8 cellular contexts compared by ENCODE assay signal in the genomic region with DNA sequence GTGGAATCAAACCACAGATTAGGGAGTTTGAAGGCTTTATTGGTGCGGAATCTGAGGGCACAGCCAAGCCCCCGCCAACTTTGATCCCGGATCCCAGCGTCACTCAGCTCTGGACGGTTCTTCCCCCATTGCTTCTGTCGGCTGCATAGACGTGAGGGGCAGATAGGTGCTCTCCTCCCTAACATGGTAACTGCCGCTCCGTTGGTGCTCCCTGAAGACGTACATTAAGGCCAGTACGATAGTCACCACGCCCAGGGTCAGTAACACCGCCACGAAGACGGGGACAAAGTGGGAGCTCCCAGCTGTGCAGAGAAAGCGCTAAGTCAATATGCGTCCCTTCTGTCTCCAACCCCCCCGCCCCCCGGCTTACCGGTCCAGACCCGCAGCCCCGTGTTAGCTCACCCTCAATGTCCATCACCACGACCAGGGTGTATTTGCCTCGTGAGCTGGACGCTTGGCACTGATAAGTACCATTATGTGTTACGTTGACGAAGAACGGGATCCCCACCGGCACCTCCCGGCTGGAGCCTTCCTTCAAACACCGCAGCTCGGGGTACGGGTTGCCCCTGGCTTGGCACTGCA. TPM values are rescaled to one million over a fixed set of nuclear protein-coding genes. Genes with fewer than 3 reads are reported as not detected.
DNase-seq lines count a peak whose midpoint lies in the region; ATAC-seq, FAIRE-seq and TF ChIP-seq lines count a peak whose summit lies in the region.

No MANE protein-coding gene starts in this region.

- no peak overlapping the region for H2BK120ac ChIP-seq in H9 (ENCODE audit: low read depth, low read length, poor library complexity, severe bottlenecking)

- FAIRE-seq in kidney (lab: Jason Lieb, UNC) = no peak

- H2BK20ac ChIP-seq in H9 (ENCODE audit: low read depth, low read length, poor library complexity, severe bottlenecking) = no peak overlapping the region

- H2AK5ac ChIP-seq in H9 (ENCODE audit: insufficient read length, low read length) = no peak overlapping the region

- no peak overlapping the region for H3T11ph ChIP-seq in H9 (ENCODE audit: low read length)

- peaks cover 24% of the 10 kb centered on the region for H3K23me2 ChIP-seq in H9 (ENCODE audit: insufficient read length, low read depth, low read length, poor library complexity, severe bottlenecking)

- no peak overlapping the region for H4K5ac ChIP-seq in H9 (ENCODE audit: insufficient read length, low read depth, low read length)

- peaks cover 8% of the 10 kb centered on the region; the same call in 1 of the 2 replicates for H3K79me2 ChIP-seq in H9 (ENCODE audit: insufficient read depth, low read length)

- H3K4me3 ChIP-seq in AG09309 (ENCODE audit: control insufficient read depth, low read depth, low read length) = peak overlapping the region; percentile 86
- peak overlapping the region; percentile 95 to 98 for H3K4me3 ChIP-seq in kidney (ENCODE audit: low read length in 2 of 2)
- H3K4me3 ChIP-seq in testis = peak overlapping the region; percentile 80 to 86

- no peak overlapping the region for H3K23ac ChIP-seq in H9 (ENCODE audit: insufficient read length, low read depth, low read length)

- no peak overlapping the region for H2BK12ac ChIP-seq in H9 (ENCODE audit: insufficient read length, low read depth, low read length)

- intact Hi-C loops in kidney (cut with DNase I) (no loop called here), testis (cut with DNase I; ENCODE audit: low total_unique reads) (no loop called here)

- no peak overlapping the region for H2BK15ac ChIP-seq in H9 (ENCODE audit: low read depth, low read length)

- no peak overlapping the region for H3K4ac ChIP-seq in H9 (ENCODE audit: low read depth, low read length)

- H3K27ac Mint-ChIP-seq in H9 = peak overlapping the region in 2 of 3 experiments; percentile 40 to 91; a peak in 4 of 7 replicates
- H3K27ac Mint-ChIP-seq in activated naive CD8-positive, alpha-beta T cell treated with anti-CD3 and anti-CD28 coated beads for 36 hours = peak overlapping the region; percentile 98

- no CpG with 5 or more reads among the region's 33 CpGs for WGBS in H9 (ENCODE audit: extremely low coverage, insufficient read length, low lambda C conversion rate)
- WGBS in testis, 2 donors = 5 to 16% methylated on average over 24 to 33 of the region's 33 CpGs

- H3K4me2 ChIP-seq in H9 (ENCODE audit: insufficient read depth, insufficient read length, low read length) = peak overlapping the region; percentile 91

- H3K4me3 Mint-ChIP-seq in H9 = peak overlapping the region; percentile 95 to 96
- H3K4me3 Mint-ChIP-seq in activated naive CD8-positive, alpha-beta T cell treated with anti-CD3 and anti-CD28 coated beads for 36 hours = peak overlapping the region; percentile 97

- H3K36me3 Mint-ChIP-seq in H9 (ENCODE audit: insufficient read depth in 1 of 3, low read depth in 3 of 3) = peaks cover 7 to 27% (median 16%) of the 10 kb centered on the region in 3 experiments; a peak in 6 of 7 replicates
- peaks cover 38% of the 10 kb centered on the region for H3K36me3 Mint-ChIP-seq in activated naive CD8-positive, alpha-beta T cell treated with anti-CD3 and anti-CD28 coated beads for 36 hours

- peaks cover 2% of the 10 kb centered on the region; the same call in 1 of the 2 replicates for H3K4me1 ChIP-seq in H9 (ENCODE audit: insufficient read depth, low read length)
- H3K4me1 ChIP-seq in kidney (ENCODE audit: control insufficient read depth in 1 of 2, insufficient read depth in 1 of 2, low read depth in 1 of 2, low read length in 2 of 2) = peaks cover 6 to 21% of the 10 kb centered on the region in 2 donors
- peaks cover 20% of the 10 kb centered on the region for H3K4me1 ChIP-seq in testis

- no peak for TF ChIP-seq POLR2A in testis (IDR thresholded peaks at IDR 0.05)

- no peak overlapping the region for H4K8ac ChIP-seq in H9 (replicated peaks; ENCODE audit: insufficient read length, low read depth, low read length)

- H2BK5ac ChIP-seq in H9 (ENCODE audit: insufficient read length, low read length) = no peak overlapping the region

- H3K79me1 ChIP-seq in H9 (ENCODE audit: insufficient read depth, low read depth, low read length, poor library complexity, severe bottlenecking) = peaks cover 4% of the 10 kb centered on the region

- no peak overlapping the region for H3K18ac ChIP-seq in H9 (ENCODE audit: insufficient read length, low read depth, low read length)

- DNase-seq in AG09309 (ENCODE audit: low read depth) (no peak), H9 (no peak), kidney (no peak), testis (peak; percentile 20), C1 segment of cervical spinal cord (lab: John Stamatoyannopoulos, UW) (no peak)
- DNase-seq in activated naive CD8-positive, alpha-beta T cell treated with anti-CD3 and anti-CD28 coated beads for 36 hours = no peak

- no peaks in the 10 kb centered on the region; the same call in 1 of the 2 replicates for H3K27me3 Mint-ChIP-seq in H9 (ENCODE audit: low read depth)
- H3K27me3 Mint-ChIP-seq in activated naive CD8-positive, alpha-beta T cell treated with anti-CD3 and anti-CD28 coated beads for 36 hours = no peaks in the 10 kb centered on the region

- H3K36me3 ChIP-seq in kidney (ENCODE audit: control insufficient read depth in 1 of 2, insufficient read depth in 2 of 2, low read length in 2 of 2) = peaks cover 4 to 6% of the 10 kb centered on the region in 2 donors
- no peaks in the 10 kb centered on the region for H3K36me3 ChIP-seq in testis (ENCODE audit: low read depth, missing control alignments)

- H3K9me3 Mint-ChIP-seq in H9 = no peaks in the 10 kb centered on the region; a peak in 2 of 5 replicates
- H3K9me3 Mint-ChIP-seq in activated naive CD8-positive, alpha-beta T cell treated with anti-CD3 and anti-CD28 coated beads for 36 hours = no peaks in the 10 kb centered on the region

- H4K20me1 ChIP-seq in H9 (ENCODE audit: control insufficient read depth, insufficient read depth, insufficient read length) = no peaks in the 10 kb centered on the region

- H3K56ac ChIP-seq in H9 (ENCODE audit: insufficient read length, low read depth, low read length) = no peak overlapping the region

- H3K9ac ChIP-seq in H9 (ENCODE audit: extremely low read depth, insufficient read length, low read length) = peak overlapping the region; percentile 45
- peak overlapping the region; percentile 63 to 80 for H3K9ac ChIP-seq in kidney (ENCODE audit: low read length in 2 of 2)

- H3K9me3 ChIP-seq in H9 (ENCODE audit: control insufficient read depth, low read depth, low read length) = no peaks in the 10 kb centered on the region
- no peaks in the 10 kb centered on the region for H3K9me3 ChIP-seq in kidney (ENCODE audit: control insufficient read depth in 1 of 2, low read length in 2 of 2)
- no peaks in the 10 kb centered on the region for H3K9me3 ChIP-seq in testis

- peaks cover 22% of the 10 kb centered on the region in 2 experiments for H3K4me1 Mint-ChIP-seq in H9
- H3K4me1 Mint-ChIP-seq in activated naive CD8-positive, alpha-beta T cell treated with anti-CD3 and anti-CD28 coated beads for 36 hours = peaks cover 21% of the 10 kb centered on the region

- TF ChIP-seq CTCF in AG09309 (IDR thresholded peaks at IDR 0.05; ENCODE audit: control insufficient read depth, insufficient read depth, low read depth, low read length, missing control alignments) (no peak), H9 (conservative IDR thresholded peaks at IDR 0.05) (no peak), kidney (IDR thresholded peaks at IDR 0.05; ENCODE audit: borderline replicate concordance, extremely low read depth, insufficient read depth) (no peak), testis (IDR thresholded peaks at IDR 0.05) (no peak)

- H3K27me3 ChIP-seq in H9 (ENCODE audit: insufficient read depth, low read length) (no peaks in the 10 kb centered on the region; the same call in 1 of the 2 replicates), testis (no peaks in the 10 kb centered on the region)

- no peak overlapping the region for H3K27ac ChIP-seq in H9 (ENCODE audit: insufficient read length, low read depth, low read length)
- H3K27ac ChIP-seq in kidney (ENCODE audit: low read depth in 2 of 2, low read length in 2 of 2) = peak overlapping the region; percentile 85 to 86
- H3K27ac ChIP-seq in testis = peak overlapping the region; percentile 83 to 95

- no peak overlapping the region for H2AFZ ChIP-seq in H9 (ENCODE audit: low read length)

- no peak overlapping the region for H3K14ac ChIP-seq in H9 (ENCODE audit: insufficient read depth, low read length)

- ATAC-seq in GM21528 (IDR thresholded peaks at IDR 0.05; ENCODE audit: low FRiP score, unreplicated experiment) (no peak), GM18907 (IDR thresholded peaks at IDR 0.05; ENCODE audit: unreplicated experiment) (no peak)

- no peak overlapping the region for H4K91ac ChIP-seq in H9 (ENCODE audit: insufficient read length, low read depth, low read length)

RNA-seq across cellular contexts. Expression of a gene that starts 0.5 kb away (rescaled TPM):
- total RNA-seq in H9 (2021) (74.7 and 75.2 TPM in 2 replicates), kidney (38.4 TPM), testis (10 to 100 TPM; 34.5 to 49.6 TPM)
- total RNA-seq in activated naive CD8-positive, alpha-beta T cell treated with anti-CD3 and anti-CD28 coated beads for 36 hours = 100 to 1,000 TPM; 103 to 107 TPM
- polyA plus RNA-seq in kidney (ENCODE audit: insufficient read depth, low read depth, low replicate concordance) (9.1 TPM), testis (ENCODE audit: insufficient read depth, low read depth, low replicate concordance) (32.3 TPM)

RNA-seq across cellular contexts. Expression of a gene that starts 5.6 kb away (rescaled TPM):
- total RNA-seq in H9 (2021) (28.3 and 29.6 TPM in 2 replicates), kidney (17.4 TPM), testis (1 to 10 TPM; 2.4 to 2.8 TPM)
- total RNA-seq in activated naive CD8-positive, alpha-beta T cell treated with anti-CD3 and anti-CD28 coated beads for 36 hours = 10 to 100 TPM; 76.3 to 79.6 TPM
- polyA plus RNA-seq in kidney (ENCODE audit: insufficient read depth, low read depth, low replicate concordance) (21.8 TPM), testis (ENCODE audit: insufficient read depth, low read depth, low replicate concordance) (6.3 TPM)

RNA-seq across cellular contexts. Expression of a gene that starts 18.0 kb away (rescaled TPM):
- 26.8 and 27.7 TPM in 2 replicates for total RNA-seq in H9 (2021)
- total RNA-seq in activated naive CD8-positive, alpha-beta T cell treated with anti-CD3 and anti-CD28 coated beads for 36 hours = 10 to 100 TPM; 18.3 to 19.6 TPM
- total RNA-seq in kidney = 20.1 TPM
- 88.4 TPM for polyA plus RNA-seq in kidney (ENCODE audit: insufficient read depth, low read depth, low replicate concordance)
- total RNA-seq in testis = 10 to 100 TPM; 35.7 to 40.2 TPM
- 26.8 TPM for polyA plus RNA-seq in testis (ENCODE audit: insufficient read depth, low read depth, low replicate concordance)

RNA-seq across cellular contexts. Expression of a gene that starts 24.2 kb away (rescaled TPM):
- total RNA-seq in H9 (2021) = 6.9 and 7.0 TPM in 2 replicates
- total RNA-seq in activated naive CD8-positive, alpha-beta T cell treated with anti-CD3 and anti-CD28 coated beads for 36 hours = 1 to 10 TPM; 3.4 to 4.0 TPM
- 4.6 TPM for total RNA-seq in kidney
- 5.5 TPM for polyA plus RNA-seq in kidney (ENCODE audit: insufficient read depth, low read depth, low replicate concordance)
- 10 to 100 TPM; 12.8 to 22.1 TPM for total RNA-seq in testis
- polyA plus RNA-seq in testis (ENCODE audit: insufficient read depth, low read depth, low replicate concordance) = 10.5 TPM

RNA-seq across cellular contexts. Expression of a gene that starts 44.1 kb away (rescaled TPM):
- 1.4 and 1.6 TPM in 2 replicates for total RNA-seq in H9 (2021)
- total RNA-seq in activated naive CD8-positive, alpha-beta T cell treated with anti-CD3 and anti-CD28 coated beads for 36 hours = 1 to 10 TPM in 1 of 2 experiments, under 1 TPM in 1; 0.95 to 1.0 TPM
- total RNA-seq in kidney = 2.9 TPM
- 0.34 TPM for polyA plus RNA-seq in kidney (ENCODE audit: insufficient read depth, low read depth, low replicate concordance)
- total RNA-seq in testis = 1 to 10 TPM; 4.3 to 7.6 TPM
- 5.4 TPM for polyA plus RNA-seq in testis (ENCODE audit: insufficient read depth, low read depth, low replicate concordance)
